ENCODE assay signal across 15 cellular contexts in the genomic region with DNA sequence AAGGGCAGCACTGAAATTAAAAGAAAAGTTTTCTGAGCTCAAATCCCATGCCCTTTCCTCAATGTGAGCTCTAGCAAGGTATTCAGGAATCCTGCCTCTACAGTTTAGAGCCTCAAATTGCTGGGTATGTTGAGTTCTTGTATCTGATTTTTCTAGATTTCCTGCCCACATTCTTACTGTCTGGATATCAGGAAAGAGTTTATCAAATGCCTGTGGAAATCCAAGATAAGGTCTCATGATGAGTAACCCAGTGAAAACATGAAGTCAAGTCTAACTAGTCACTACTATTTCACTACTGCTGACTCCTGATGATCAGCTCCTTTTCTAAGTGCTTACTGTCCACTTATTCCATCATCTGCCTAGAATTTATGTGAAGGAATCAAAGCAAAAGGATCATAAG. TPM values are rescaled to one million over a fixed set of nuclear protein-coding genes. Genes with fewer than 3 reads are reported as not detected.
A peak's percentile ranks its signal among the peaks of the same experiment; 100 is the strongest.
DNase-seq lines count a peak whose midpoint lies in the region; ATAC-seq, FAIRE-seq and TF ChIP-seq lines count a peak whose summit lies in the region.
"Had no signal": no experiment of that assay in that cellular context is flagged by ENCODE, and none has a peak within 500 bp of the region (broad histone marks: within the 10 kb centered on the region; RNA-seq: fewer than 3 reads in every experiment).

No MANE protein-coding gene starts in this region.

- FAIRE-seq in urothelium cell line (lab: Jason Lieb, UNC), result no peak

- CTCF ChIA-PET in HEK293T (lab: Yijun Ruan, JAX), result interaction anchor here (0.7 to 1.5 kb wide), 3 partner anchors 22 to 50 kb away, joined by 3 to 7 read pairs (median 5); partner anchors contain the start of genes LIMK2 and PIK3IP1

- peak; percentile 16 for TF ChIP-seq CTCF in AG09319 (IDR thresholded peaks at IDR 0.05; ENCODE audit: low read depth, low read length)
- no peak for TF ChIP-seq CTCF in omental fat pad (IDR thresholded peaks at IDR 0.05)

- POLR2A ChIA-PET in HEK293T (lab: Yijun Ruan, JAX), result interaction anchor here (0.6 to 0.9 kb wide), 2 partner anchors 9 to 12 kb away, joined by 3 read pairs; no protein-coding TSS in a partner anchor

- DNase-seq in AG09319 (ENCODE audit: extremely low read depth, low read depth) (no peak), NCI-H226 (peak; percentile 77), dermis blood vessel endothelial cell (peak; percentile 37), omental fat pad (ENCODE audit: low spot score) (no peak), urothelium cell line (ENCODE audit: low spot score) (no peak), NCI-H187 (lab: John Stamatoyannopoulos, UW) (no peak), HEK293T (ENCODE audit: extremely low spot score) (no peak)
- DNase-seq in stimulated activated CD4-positive, alpha-beta T cell treated with anti-CD3 and anti-CD28 coated beads, Interleukin-4, amount 100 ng/mL, for 1 hour, result no peak
- DNase-seq: activated gamma-delta T cell; CD8-positive, alpha-beta memory T cell; MG63; NCI-H2171 treated with DMSO at 0.1 percent for 48 hours; occipital lobe; stimulated activated CD4-positive, alpha-beta T cell treated with anti-CD3 and anti-CD28 coated beads, Interleukin-2, amount 100 ng/mL, for 48 hours; stimulated activated naive CD8-positive, alpha-beta T cell treated with anti-CD3 and anti-CD28 coated beads, Interleukin-15, Interleukin-2, amounts not matched to agents 100 U/mL and 50 U/mL, for 24 hours had no signal

- peak; percentile 65 for ATAC-seq in omental fat pad (ENCODE audit: low FRiP score)
- ATAC-seq: stimulated activated naive CD8-positive, alpha-beta T cell treated with anti-CD3 and anti-CD28 coated beads, Interleukin-15, Interleukin-2, amounts not matched to agents 100 U/mL and 50 U/mL, for 24 hours had no signal

TF ChIP-seq in HEK293T, 16 proteins besides CTCF, POLR2A, EP300 and RAD21:
- no peak for TF ChIP-seq TARDBP (IDR thresholded peaks at IDR 0.05)
- TF ChIP-seq HDGF (IDR thresholded peaks at IDR 0.05; ENCODE audit: borderline replicate concordance), result no peak
- TF ChIP-seq, protein P1, sequence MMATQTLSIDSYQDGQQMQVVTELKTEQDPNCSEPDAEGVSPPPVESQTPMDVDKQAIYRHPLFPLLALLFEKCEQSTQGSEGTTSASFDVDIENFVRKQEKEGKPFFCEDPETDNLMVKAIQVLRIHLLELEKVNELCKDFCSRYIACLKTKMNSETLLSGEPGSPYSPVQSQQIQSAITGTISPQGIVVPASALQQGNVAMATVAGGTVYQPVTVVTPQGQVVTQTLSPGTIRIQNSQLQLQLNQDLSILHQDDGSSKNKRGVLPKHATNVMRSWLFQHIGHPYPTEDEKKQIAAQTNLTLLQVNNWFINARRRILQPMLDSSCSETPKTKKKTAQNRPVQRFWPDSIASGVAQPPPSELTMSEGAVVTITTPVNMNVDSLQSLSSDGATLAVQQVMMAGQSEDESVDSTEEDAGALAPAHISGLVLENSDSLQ (IDR thresholded peaks at IDR 0.05), result no peak
- no peak for TF ChIP-seq SUZ12 (IDR thresholded peaks at IDR 0.05)
- no peak for TF ChIP-seq SP1 (IDR thresholded peaks at IDR 0.05)
- no peak for TF ChIP-seq FOXA1 (IDR thresholded peaks at IDR 0.05)
- TF ChIP-seq ZNF384 (IDR thresholded peaks at IDR 0.05), result no peak
- no peak for TF ChIP-seq BHLHE40 (IDR thresholded peaks at IDR 0.05; ENCODE audit: borderline replicate concordance)
- no peak for TF ChIP-seq L3MBTL2 (conservative IDR thresholded peaks at IDR 0.05)
- TF ChIP-seq ARNT (IDR thresholded peaks at IDR 0.05), result no peak
- TF ChIP-seq FOXM1 (IDR thresholded peaks at IDR 0.05; ENCODE audit: borderline replicate concordance), result no peak

RNA-seq across cellular contexts. Expression of gene LIMK2, which starts 29.8 kb away (rescaled TPM):
- total RNA-seq in dermis blood vessel endothelial cell, result 94.0 and 103 TPM in 2 replicates
- 10 to 100 TPM; 32.0 to 66.2 (median 40.7) TPM for total RNA-seq in omental fat pad

RNA-seq across cellular contexts. Expression of gene PIK3IP1, which starts 50.4 kb away (rescaled TPM):
- total RNA-seq in dermis blood vessel endothelial cell (15.4 and 17.2 TPM in 2 replicates), omental fat pad (10 to 100 TPM; 32.8 to 61.2 (median 47.1) TPM)

Comparison
In these comparisons a context has a peak if more than half of its experiments do, and no peak if none do; other contexts are left out.
1. DNase-seq: peak in NCI-H226 (single experiment) and dermis blood vessel endothelial cell (single experiment); none in AG09319 (single experiment), omental fat pad (single experiment), urothelium cell line (single experiment), NCI-H187 (0 of 2), HEK293T (single experiment) and stimulated activated CD4-positive, alpha-beta T cell treated with anti-CD3 and anti-CD28 coated beads, Interleukin-4, amount 100 ng/mL, for 1 hour (single experiment).